Comparison of ENCODE assay signal across 19 cellular contexts in genomic region chr5:38077652-38078051, GRCh38.
DNase-seq lines count a peak whose midpoint lies in the region; ATAC-seq, FAIRE-seq and TF ChIP-seq lines count a peak whose summit lies in the region.
"Had no signal": no experiment of that assay in that cellular context is flagged by ENCODE, and none has a peak within 500 bp of the region (broad histone marks: within the 10 kb centered on the region; RNA-seq: fewer than 3 reads in every experiment).

No MANE protein-coding gene starts in this region.

- FAIRE-seq in D721Med (lab: Jason Lieb, UNC) = no peak
- FAIRE-seq: GM12878, K562 had no signal

- peaks cover 12% of the 10 kb centered on the region for H3K27me3 Mint-ChIP-seq in nephron progenitor cell (ENCODE audit: low read depth, poor library complexity)
- H3K27me3 Mint-ChIP-seq: B cell had no signal

- H2AFZ ChIP-seq in hepatocyte = no peak overlapping the region
- H2AFZ ChIP-seq: GM23338 had no signal

- peak overlapping the region; percentile 62 for H3K27ac ChIP-seq in hepatocyte
- H3K27ac ChIP-seq: BLaER1 treated with 17β-estradiol and CSF1 and Interleukin-3, amounts not matched to agents 10 nM and 100 nM had no signal

- H4K20me1 ChIP-seq in hepatocyte (ENCODE audit: insufficient read depth, poor library complexity, severe bottlenecking) = no peaks in the 10 kb centered on the region
- H4K20me1 ChIP-seq: BLaER1 treated with 17β-estradiol and CSF1 and Interleukin-3, amounts not matched to agents 10 nM and 100 nM had no signal

- H3K36me3 Mint-ChIP-seq in nephron progenitor cell (ENCODE audit: low read depth) = no peaks in the 10 kb centered on the region
- H3K36me3 Mint-ChIP-seq: CD8-positive, alpha-beta T cell had no signal

- TF ChIP-seq CTCF in hepatocyte (IDR thresholded peaks at IDR 0.05; ENCODE audit: poor library complexity) (no peak), nephron progenitor cell (IDR thresholded peaks at IDR 0.05) (no peak), D721Med (IDR thresholded peaks at IDR 0.05; ENCODE audit: insufficient read depth, missing control alignments) (no peak)

- no peaks in the 10 kb centered on the region for H3K9me2 ChIP-seq in hepatocyte (replicated peaks; ENCODE audit: insufficient read depth)

- no peak overlapping the region for H3K4me3 Mint-ChIP-seq in nephron progenitor cell
- H3K4me3 Mint-ChIP-seq: B cell; CD8-positive, alpha-beta T cell; GM23338 had no signal

- no peak for ATAC-seq in HG03159 (IDR thresholded peaks at IDR 0.05; ENCODE audit: unreplicated experiment)
- ATAC-seq: CD8-positive, alpha-beta T cell; GM12878; GM23338; HCT116; K562 had no signal

- H3K9me3 Mint-ChIP-seq in nephron progenitor cell = peaks cover 4% of the 10 kb centered on the region
- H3K9me3 Mint-ChIP-seq: CD8-positive, alpha-beta T cell; GM23338 had no signal

- H3K4me1 ChIP-seq in hepatocyte (ENCODE audit: insufficient read depth) = no peaks in the 10 kb centered on the region

- peak; percentile 19 for DNase-seq in HuH-7.5 (ENCODE audit: low spot score)
- DNase-seq in hepatocyte (ENCODE audit: low spot score) = peak; percentile 18
- no peak for DNase-seq in nephron progenitor cell
- DNase-seq in D721Med (ENCODE audit: insufficient read length, low spot score) = no peak
- DNase-seq in activated naive CD4-positive, alpha-beta T cell treated with Interleukin-2 at 50 U/mL for 16 hours = no peak
- no peak for DNase-seq in activated naive CD4-positive, alpha-beta T cell (lab: John Stamatoyannopoulos, UW)
- DNase-seq: Calu3; CD8-positive, alpha-beta T cell; DMS 273 treated with DMSO at 0.1 percent for 48 hours; DMS53; DND-41; H7 had no signal

- no peak overlapping the region for H3K4me3 ChIP-seq in hepatocyte
- H3K4me3 ChIP-seq: BLaER1 treated with 17β-estradiol and CSF1 and Interleukin-3, amounts not matched to agents 10 nM and 100 nM; GM12878; GM23338; K562 had no signal

- no peaks in the 10 kb centered on the region for H3K9me3 ChIP-seq in hepatocyte (ENCODE audit: low read depth)

- 38% methylated on average over 1 of the region's 1 CpG for WGBS in hepatocyte (ENCODE audit: low lambda C conversion rate, missing lambda C conversion rate)

- no peaks in the 10 kb centered on the region for H3K36me3 ChIP-seq in hepatocyte (replicated peaks; ENCODE audit: insufficient read depth, low read depth)
- H3K36me3 ChIP-seq: BLaER1 treated with 17β-estradiol and CSF1 and Interleukin-3, amounts not matched to agents 10 nM and 100 nM had no signal

- peak overlapping the region; percentile 9 for H3K27ac Mint-ChIP-seq in nephron progenitor cell
- H3K27ac Mint-ChIP-seq: B cell; CD8-positive, alpha-beta T cell; GM23338 had no signal

- no peaks in the 10 kb centered on the region for H3K4me1 Mint-ChIP-seq in nephron progenitor cell
- H3K4me1 Mint-ChIP-seq: B cell, GM23338 had no signal

- no peaks in the 10 kb centered on the region for H3K27me3 ChIP-seq in hepatocyte
- H3K27me3 ChIP-seq: BLaER1 treated with 17β-estradiol and CSF1 and Interleukin-3, amounts not matched to agents 10 nM and 100 nM had no signal

- no peaks in the 10 kb centered on the region for H3K79me2 ChIP-seq in hepatocyte

- no peak overlapping the region for H3K4me2 ChIP-seq in hepatocyte
- H3K4me2 ChIP-seq: BLaER1 treated with 17β-estradiol and CSF1 and Interleukin-3, amounts not matched to agents 10 nM and 100 nM; GM23338 had no signal

Comparison
In these comparisons a context has a peak if more than half of its experiments do, and no peak if none do; other contexts are left out.
1. DNase-seq: peak in HuH-7.5 (single experiment) and hepatocyte (single experiment); none in nephron progenitor cell (single experiment), D721Med (single experiment), activated naive CD4-positive, alpha-beta T cell treated with Interleukin-2 at 50 U/mL for 16 hours (single experiment) and activated naive CD4-positive, alpha-beta T cell (0 of 4).